Comparison of ENCODE assay signal across 8 cellular contexts in the genomic region with DNA sequence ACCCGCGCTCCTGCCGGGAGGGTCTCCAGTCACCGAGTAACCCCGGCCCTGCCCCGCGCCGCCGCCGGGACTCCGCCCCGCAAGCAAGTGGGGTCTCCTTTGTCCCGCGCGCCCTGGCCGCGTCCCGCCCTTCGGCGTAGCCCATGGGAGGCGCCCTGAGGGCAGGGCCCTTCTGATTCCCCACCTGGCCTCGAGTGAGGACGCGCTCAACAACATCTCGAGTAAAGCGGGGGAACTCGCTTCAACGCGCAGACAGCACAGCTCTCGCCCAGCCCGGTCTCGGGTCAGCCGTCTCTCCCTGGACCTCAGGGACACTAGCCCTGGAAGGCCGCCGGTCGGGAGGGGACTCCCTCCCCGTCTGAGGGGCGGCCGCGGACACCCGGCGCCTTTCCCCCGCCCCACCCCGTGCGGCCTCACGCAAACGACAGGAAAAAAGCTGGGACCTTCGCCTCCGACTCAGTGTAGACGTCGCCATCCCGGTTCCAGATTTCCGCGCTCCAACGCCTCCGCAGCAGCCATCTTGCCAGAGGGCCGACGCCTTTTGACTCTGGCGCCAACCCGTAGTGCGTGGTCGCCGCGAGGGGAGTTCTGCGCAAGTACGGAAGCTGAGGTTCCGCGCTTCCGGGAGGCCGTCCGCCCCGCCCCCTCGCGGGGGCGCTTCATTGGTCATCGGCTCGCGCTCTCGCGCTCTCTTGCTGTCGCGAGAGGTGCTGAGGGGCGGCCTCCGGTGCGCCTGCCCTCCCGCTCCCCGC. TPM values are rescaled to one million over a fixed set of nuclear protein-coding genes. Genes with fewer than 3 reads are reported as not detected.
DNase-seq lines count a peak whose midpoint lies in the region; ATAC-seq, FAIRE-seq and TF ChIP-seq lines count a peak whose summit lies in the region.

No MANE protein-coding gene starts in this region.

- peak overlapping the region; percentile 76 to 94 (median 80) for H3K4me3 ChIP-seq in HepG2 (replicated peaks in 1 of 3; ENCODE audit: insufficient read depth in 1 of 3, low read depth in 2 of 3, low read length in 3 of 3)

- peak overlapping the region; percentile 96 for H3K27ac ChIP-seq in C4-2B
- H3K27ac ChIP-seq in HepG2 (ENCODE audit: extremely low read length, insufficient read depth, low read length), result peak overlapping the region; percentile 89

- H3K4me2 ChIP-seq in HepG2 (ENCODE audit: low read depth, low read length), result peak overlapping the region; percentile 81

- CTCF ChIA-PET in HepG2 (lab: Yijun Ruan, JAX; ENCODE audit: low intra/inter-chr PET ratio, low total read pairs), result no interaction called here

- TF ChIP-seq POLR2A in HepG2 (IDR thresholded peaks at IDR 0.05; ENCODE audit: insufficient read depth in 1 of 2, low read depth in 2 of 2, low read length in 2 of 2), result peak; percentile 94 to 95

- TF ChIP-seq EP300 in HepG2 (IDR thresholded peaks at IDR 0.05; ENCODE audit: low read depth in 2 of 2, low read length in 2 of 2) (peak in 1 of 2 experiments; percentile 58; a peak in 1 of 4 replicates), HepG2 (CRISPR knock-in tag; IDR thresholded peaks at IDR 0.05; ENCODE audit: borderline replicate concordance) (peak; percentile 71; the same call in 1 of the 2 replicates)

- DNase-seq in NCI-H69 (lab: John Stamatoyannopoulos, UW), result peak; percentile 95
- peak; percentile 97 for DNase-seq in activated CD4-positive, alpha-beta T cell treated with anti-CD3 and anti-CD28 coated beads, Interleukin-2, amount 50 U/mL, for 1 hour
- peak; percentile 92 for DNase-seq in dedifferentiated amniotic fluid mesenchymal stem cell (ENCODE audit: extremely low spot score)
- peak; percentile 94 for DNase-seq in HepG2 (ENCODE audit: low spot score)
- DNase-seq in stimulated activated CD4-positive, alpha-beta T cell treated with anti-CD3 and anti-CD28 coated beads, Interleukin-2, amount 100 ng/mL, for 4 hours (ENCODE audit: low read depth), result peak; percentile 96

- H4K20me1 ChIP-seq in HepG2 (ENCODE audit: insufficient read depth, low read length), result peaks cover 54% of the 10 kb centered on the region

- TF ChIP-seq CTCF in C4-2B (conservative IDR thresholded peaks at IDR 0.05) (no peak), HepG2 (CRISPR knock-in tag; IDR thresholded peaks at IDR 0.05) (peak; percentile 42)

- peak; percentile 52 for FAIRE-seq in HepG2 (lab: Jason Lieb, UNC)

- peak; percentile 82 for ATAC-seq in GM19395 (IDR thresholded peaks at IDR 0.05; ENCODE audit: unreplicated experiment)
- peak; percentile 89 for ATAC-seq in HG03521 (IDR thresholded peaks at IDR 0.05; ENCODE audit: unreplicated experiment)
- ATAC-seq in HepG2, result peak; percentile 86

- peak overlapping the region; percentile 97 for H3K9ac ChIP-seq in HepG2 (ENCODE audit: insufficient read depth, low read depth, low read length)

- H3K36me3 ChIP-seq in HepG2 (replicated peaks in 1 of 2; ENCODE audit: control insufficient read depth in 1 of 2, insufficient read depth in 2 of 2, low read length in 2 of 2), result peaks cover 22 to 42% of the 10 kb centered on the region in 2 experiments

- TF ChIP-seq RAD21 in HepG2 (CRISPR knock-in tag; IDR thresholded peaks at IDR 0.05), result peak; percentile 53; the same call in 1 of the 2 replicates

- no TSS peak for BruUV-seq in HepG2 (replicated peaks; lab: Mats Ljungman, UMichigan)

- H2AFZ ChIP-seq in HepG2 (ENCODE audit: low read length), result no peak overlapping the region

- 1% methylated on average over 76 of the region's 87 CpGs for WGBS in HepG2 (ENCODE audit: low lambda C conversion rate)

- peaks cover 73% of the 10 kb centered on the region for H3K4me1 ChIP-seq in HepG2 (ENCODE audit: insufficient read depth, low read length)

- in situ Hi-C loops in HepG2 (cut with HindIII; ENCODE audit: extremely low pct_ligation_motif_present, low pct_unique_long_range_greater_than_20kb), result no loop called here

- H3K79me2 ChIP-seq in HepG2 (ENCODE audit: insufficient read depth, low read length), result peaks cover 94% of the 10 kb centered on the region

- no peaks in the 10 kb centered on the region for H3K9me3 ChIP-seq in HepG2 (ENCODE audit: low read length)

- POLR2A ChIA-PET in HepG2 (lab: Yijun Ruan, JAX), result interaction anchor here (1.0 to 7.5 kb wide), 18 partner anchors 9 to 271 kb away, joined by 3 to 205 read pairs (median 7); a partner anchor contains a TSS

- intact Hi-C loops in HepG2 (cut with micrococcal nuclease; ENCODE audit: unreplicated experiment), result loop anchor here (1.0 to 5.0 kb wide), 3 partner anchors 18 to 35 kb away; no protein-coding TSS in a partner anchor

- H3K27me3 ChIP-seq in HepG2 (ENCODE audit: control insufficient read depth in 1 of 2, insufficient read depth in 2 of 2, low read length in 2 of 2), result no peaks in the 10 kb centered on the region; a peak in 1 of 5 replicates

RNA-seq across cellular contexts. Expression of a gene that starts 0.4 kb away (rescaled TPM):
- total RNA-seq in HepG2 (2016; rRNA removed; fragmentation: Illumina TruSeq; extraction: Trizol), result 59.8 and 74.4 TPM in 2 replicates
- 17.8 and 18.7 TPM in 2 replicates for total RNA-seq in HepG2 (2016; cell fraction: cytosol; rRNA removed; fragmentation: Illumina TruSeq; extraction: Trizol; ENCODE audit: low read depth)
- 60.3 and 68.0 TPM in 2 replicates for total RNA-seq in HepG2 (2016; cell fraction: insoluble cytoplasmic fraction; rRNA removed; fragmentation: Illumina TruSeq; extraction: Trizol)
- 45.9 and 46.6 TPM in 2 replicates for total RNA-seq in HepG2 (2016; cell fraction: membrane; rRNA removed; fragmentation: Illumina TruSeq; extraction: Trizol)
- 35.6 and 42.8 TPM in 2 replicates for total RNA-seq in HepG2 (2016; cell fraction: nucleus; rRNA removed; fragmentation: Illumina TruSeq; extraction: Trizol)
- polyA plus RNA-seq in HepG2 (2011; rRNA removed), result 39.0 and 39.6 TPM in 2 replicates
- 39.6 and 40.7 TPM in 2 replicates for polyA plus RNA-seq in HepG2 (2011; cell fraction: cytosol; rRNA removed)
- 23.9 and 26.9 TPM in 2 replicates for polyA plus RNA-seq in HepG2 (2011; cell fraction: nucleus; rRNA removed)
- 36.8 and 46.0 TPM in 2 replicates for polyA plus RNA-seq in HepG2 (2012)
- polyA plus RNA-seq in HepG2 (2016; cell fraction: cytosol; fragmentation: Illumina TruSeq; extraction: Trizol; ENCODE audit: low read depth), result 14.5 and 16.6 TPM in 2 replicates
- 66.0 and 70.4 TPM in 2 replicates for polyA plus RNA-seq in HepG2 (2016; cell fraction: insoluble cytoplasmic fraction; fragmentation: Illumina TruSeq; extraction: Trizol; ENCODE audit: low read depth)
- polyA plus RNA-seq in HepG2 (2016; cell fraction: membrane; fragmentation: Illumina TruSeq; extraction: Trizol; ENCODE audit: low read depth), result 31.6 and 32.0 TPM in 2 replicates
- 58.8 and 62.9 TPM in 2 replicates for polyA plus RNA-seq in HepG2 (2016; cell fraction: nucleus; fragmentation: Illumina TruSeq; extraction: Trizol; ENCODE audit: insufficient read depth, low read depth)
- 30.6 and 61.9 TPM in 2 replicates for polyA minus RNA-seq in HepG2 (2011; rRNA and poly(A)+ RNA removed; ENCODE audit: low replicate concordance)
- polyA minus RNA-seq in HepG2 (2011; cell fraction: cytosol; rRNA and poly(A)+ RNA removed), result 28.5 and 31.3 TPM in 2 replicates
- 27.2 and 34.4 TPM in 2 replicates for polyA minus RNA-seq in HepG2 (2011; cell fraction: nucleus; rRNA and poly(A)+ RNA removed)

RNA-seq across cellular contexts. Expression of a gene that starts 11.2 kb away (rescaled TPM):
- total RNA-seq in HepG2 (2016; rRNA removed; fragmentation: Illumina TruSeq; extraction: Trizol), result 75.1 and 77.0 TPM in 2 replicates
- total RNA-seq in HepG2 (2016; cell fraction: cytosol; rRNA removed; fragmentation: Illumina TruSeq; extraction: Trizol; ENCODE audit: low read depth), result 14.5 and 17.3 TPM in 2 replicates
- 71.7 and 75.6 TPM in 2 replicates for total RNA-seq in HepG2 (2016; cell fraction: insoluble cytoplasmic fraction; rRNA removed; fragmentation: Illumina TruSeq; extraction: Trizol)
- total RNA-seq in HepG2 (2016; cell fraction: membrane; rRNA removed; fragmentation: Illumina TruSeq; extraction: Trizol), result 32.1 and 34.1 TPM in 2 replicates
- 86.6 and 98.5 TPM in 2 replicates for total RNA-seq in HepG2 (2016; cell fraction: nucleus; rRNA removed; fragmentation: Illumina TruSeq; extraction: Trizol)
- 72.6 and 75.0 TPM in 2 replicates for polyA plus RNA-seq in HepG2 (2011; rRNA removed)
- polyA plus RNA-seq in HepG2 (2011; cell fraction: cytosol; rRNA removed), result 53.2 and 57.1 TPM in 2 replicates
- polyA plus RNA-seq in HepG2 (2011; cell fraction: nucleus; rRNA removed), result 292 and 297 TPM in 2 replicates
- 67.9 and 74.0 TPM in 2 replicates for polyA plus RNA-seq in HepG2 (2012)
- 3.0 TPM in 2 replicates for polyA plus RNA-seq in HepG2 (2016; cell fraction: cytosol; fragmentation: Illumina TruSeq; extraction: Trizol; ENCODE audit: low read depth)
- 61.5 and 65.9 TPM in 2 replicates for polyA plus RNA-seq in HepG2 (2016; cell fraction: insoluble cytoplasmic fraction; fragmentation: Illumina TruSeq; extraction: Trizol; ENCODE audit: low read depth)
- polyA plus RNA-seq in HepG2 (2016; cell fraction: membrane; fragmentation: Illumina TruSeq; extraction: Trizol; ENCODE audit: low read depth), result 10.9 and 11.6 TPM in 2 replicates
- polyA plus RNA-seq in HepG2 (2016; cell fraction: nucleus; fragmentation: Illumina TruSeq; extraction: Trizol; ENCODE audit: insufficient read depth, low read depth), result 130 and 135 TPM in 2 replicates
- 33.0 and 89.8 TPM in 2 replicates for polyA minus RNA-seq in HepG2 (2011; rRNA and poly(A)+ RNA removed; ENCODE audit: low replicate concordance)
- 30.7 and 35.0 TPM in 2 replicates for polyA minus RNA-seq in HepG2 (2011; cell fraction: cytosol; rRNA and poly(A)+ RNA removed)
- polyA minus RNA-seq in HepG2 (2011; cell fraction: nucleus; rRNA and poly(A)+ RNA removed), result 139 and 144 TPM in 2 replicates

RNA-seq across cellular contexts. Expression of a gene that starts 15.0 kb away (rescaled TPM):
- 33.6 and 110 TPM in 2 replicates for total RNA-seq in HepG2 (2016; rRNA removed; fragmentation: Illumina TruSeq; extraction: Trizol)
- 27.1 and 27.6 TPM in 2 replicates for total RNA-seq in HepG2 (2016; cell fraction: cytosol; rRNA removed; fragmentation: Illumina TruSeq; extraction: Trizol; ENCODE audit: low read depth)
- total RNA-seq in HepG2 (2016; cell fraction: insoluble cytoplasmic fraction; rRNA removed; fragmentation: Illumina TruSeq; extraction: Trizol), result 25.3 and 116 TPM in 2 replicates
- 36.6 and 38.0 TPM in 2 replicates for total RNA-seq in HepG2 (2016; cell fraction: membrane; rRNA removed; fragmentation: Illumina TruSeq; extraction: Trizol)
- total RNA-seq in HepG2 (2016; cell fraction: nucleus; rRNA removed; fragmentation: Illumina TruSeq; extraction: Trizol), result 145 and 168 TPM in 2 replicates
- polyA plus RNA-seq in HepG2 (2011; rRNA removed), result 191 and 280 TPM in 2 replicates
- 57.2 and 94.5 TPM in 2 replicates for polyA plus RNA-seq in HepG2 (2011; cell fraction: cytosol; rRNA removed)
- 3,698 and 4,960 TPM in 2 replicates for polyA plus RNA-seq in HepG2 (2011; cell fraction: nucleus; rRNA removed)
- 173 and 220 TPM in 2 replicates for polyA plus RNA-seq in HepG2 (2012)
- 16.5 and 18.1 TPM in 2 replicates for polyA plus RNA-seq in HepG2 (2016; cell fraction: cytosol; fragmentation: Illumina TruSeq; extraction: Trizol; ENCODE audit: low read depth)
- polyA plus RNA-seq in HepG2 (2016; cell fraction: insoluble cytoplasmic fraction; fragmentation: Illumina TruSeq; extraction: Trizol; ENCODE audit: low read depth), result 36.5 and 42.6 TPM in 2 replicates
- polyA plus RNA-seq in HepG2 (2016; cell fraction: membrane; fragmentation: Illumina TruSeq; extraction: Trizol; ENCODE audit: low read depth), result 30.7 and 32.6 TPM in 2 replicates
- polyA plus RNA-seq in HepG2 (2016; cell fraction: nucleus; fragmentation: Illumina TruSeq; extraction: Trizol; ENCODE audit: insufficient read depth, low read depth), result 553 and 603 TPM in 2 replicates
- polyA minus RNA-seq in HepG2 (2011; rRNA and poly(A)+ RNA removed; ENCODE audit: low replicate concordance), result 0.07 and 195 TPM in 2 replicates
- 33.4 and 43.3 TPM in 2 replicates for polyA minus RNA-seq in HepG2 (2011; cell fraction: cytosol; rRNA and poly(A)+ RNA removed)
- 176 and 196 TPM in 2 replicates for polyA minus RNA-seq in HepG2 (2011; cell fraction: nucleus; rRNA and poly(A)+ RNA removed)

Comparison
In these comparisons a context has a peak if more than half of its experiments do, and no peak if none do; other contexts are left out.
1. Peak in every context shown above with its lines: DNase-seq, ATAC-seq, H3K4me3 ChIP-seq and H3K27ac ChIP-seq.